ENCODE assay signal across 8 cellular contexts in the genomic region with DNA sequence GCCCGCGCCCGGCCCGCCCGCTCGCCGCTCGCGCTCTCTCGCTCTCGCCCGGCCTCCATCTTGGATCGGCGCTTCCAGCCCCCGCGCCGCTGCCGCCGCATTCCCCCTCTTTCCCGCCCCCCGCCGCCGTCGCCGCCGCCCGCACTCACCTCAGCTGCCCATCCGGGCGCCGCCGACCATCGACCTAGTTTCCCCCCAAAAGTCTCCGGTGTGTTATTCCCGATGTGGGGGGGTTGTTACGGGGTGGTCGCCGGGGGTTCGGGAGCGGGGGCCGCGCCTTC. TPM values are rescaled to one million over a fixed set of nuclear protein-coding genes. Genes with fewer than 3 reads are reported as not detected.
DNase-seq lines count a peak whose midpoint lies in the region; ATAC-seq and TF ChIP-seq lines count a peak whose summit lies in the region.

No MANE protein-coding gene starts in this region.

- H3K27ac Mint-ChIP-seq in activated CD8-positive, alpha-beta T cell treated with anti-CD3 and anti-CD28 coated beads for 36 hours: peak overlapping the region; percentile 97

- peaks cover 5% of the 10 kb centered on the region; the same call in 1 of the 2 replicates for H3F3A ChIP-seq in DOHH2 (ENCODE audit: control insufficient read depth, insufficient read depth)

- H3K4me3 Mint-ChIP-seq in activated CD8-positive, alpha-beta T cell treated with anti-CD3 and anti-CD28 coated beads for 36 hours: peak overlapping the region; percentile 82

- peak; percentile 5 for ATAC-seq in GM19467 (IDR thresholded peaks at IDR 0.05; ENCODE audit: unreplicated experiment)
- ATAC-seq in HG03571 (IDR thresholded peaks at IDR 0.05; ENCODE audit: unreplicated experiment): peak; percentile 18
- ATAC-seq in activated CD8-positive, alpha-beta T cell treated with anti-CD3 and anti-CD28 coated beads for 36 hours: peak; percentile 25

- H3K36me3 Mint-ChIP-seq in activated CD8-positive, alpha-beta T cell treated with anti-CD3 and anti-CD28 coated beads for 36 hours (ENCODE audit: low read depth): peaks cover 8% of the 10 kb centered on the region

- H3K4me1 Mint-ChIP-seq in activated CD8-positive, alpha-beta T cell treated with anti-CD3 and anti-CD28 coated beads for 36 hours (ENCODE audit: low read depth): peaks cover 38% of the 10 kb centered on the region

- H3K4me1 ChIP-seq in DOHH2 (ENCODE audit: control insufficient read depth, low read length) (peaks cover 37% of the 10 kb centered on the region), right atrium auricular region (peaks cover 0 to 41% of the 10 kb centered on the region in 2 donors)

- H3K9me3 ChIP-seq in DOHH2 (ENCODE audit: control insufficient read depth, insufficient read depth, low read length): no peaks in the 10 kb centered on the region
- H3K9me3 ChIP-seq in right atrium auricular region: no peaks in the 10 kb centered on the region

- H3K9me3 Mint-ChIP-seq in activated CD8-positive, alpha-beta T cell treated with anti-CD3 and anti-CD28 coated beads for 36 hours: no peaks in the 10 kb centered on the region

- H4K20me1 ChIP-seq in DOHH2 (ENCODE audit: control insufficient read depth, insufficient read depth, low read depth, low read length): no peaks in the 10 kb centered on the region

- H3K36me3 ChIP-seq in DOHH2 (ENCODE audit: control insufficient read depth, low read length): peaks cover 8% of the 10 kb centered on the region
- H3K36me3 ChIP-seq in right atrium auricular region: no peaks in the 10 kb centered on the region

- peak overlapping the region; percentile 84 for H3K27ac ChIP-seq in DOHH2 (ENCODE audit: low read depth, low read length)
- H3K27ac ChIP-seq in right atrium auricular region: peak overlapping the region; percentile 97 to 98
- peak overlapping the region; percentile 93 to 100 (median 99) for H3K27ac ChIP-seq in skin epidermis

- no peaks in the 10 kb centered on the region for H3K27me3 Mint-ChIP-seq in activated CD8-positive, alpha-beta T cell treated with anti-CD3 and anti-CD28 coated beads for 36 hours

- H3K79me2 ChIP-seq in DOHH2 (ENCODE audit: control insufficient read depth, low read length): peaks cover 59% of the 10 kb centered on the region

- peak overlapping the region; percentile 64 for H3K4me2 ChIP-seq in DOHH2 (ENCODE audit: low read length)

- CTCF ChIA-PET in activated CD8-positive, alpha-beta T cell treated with anti-CD3 and anti-CD28 coated beads for 36 hours (lab: Charles Lee): interaction anchor here (0.7 to 9.6 kb wide), 42 partner anchors 10 to 681 kb away, joined by 3 to 167 read pairs (median 4); a partner anchor contains a TSS

- H3K4me3 ChIP-seq in DOHH2 (ENCODE audit: low read length) (peak overlapping the region; percentile 76), right atrium auricular region (peak overlapping the region; percentile 75 to 80), skin epidermis (peak overlapping the region; percentile 71 to 91 (median 75))

- TF ChIP-seq CTCF in DOHH2 (IDR thresholded peaks at IDR 0.05; ENCODE audit: low read depth, low read length, poor library complexity, severe bottlenecking) (no peak), right atrium auricular region (IDR thresholded peaks at IDR 0.05) (no peak)
- no peak for TF ChIP-seq CTCF in activated CD8-positive, alpha-beta T cell treated with anti-CD3 and anti-CD28 coated beads for 36 hours (IDR thresholded peaks at IDR 0.05)

- no peaks in the 10 kb centered on the region for H3K9me2 ChIP-seq in DOHH2 (replicated peaks; ENCODE audit: control insufficient read depth, low read length)

- H3K27me3 ChIP-seq in DOHH2 (ENCODE audit: control insufficient read depth, low read length): no peaks in the 10 kb centered on the region
- no peaks in the 10 kb centered on the region for H3K27me3 ChIP-seq in right atrium auricular region

- POLR2A ChIA-PET in activated CD8-positive, alpha-beta T cell treated with anti-CD3 and anti-CD28 coated beads for 36 hours (lab: Charles Lee): interaction anchor here (0.6 to 3.2 kb wide), 24 partner anchors 8 to 642 kb away, joined by 3 to 37 read pairs (median 4); a partner anchor contains a TSS

- no peak for DNase-seq in activated CD8-positive, alpha-beta T cell treated with anti-CD3 and anti-CD28 coated beads for 36 hours
- no peak for DNase-seq in right atrium auricular region (ENCODE audit: low spot score)
- no peak for DNase-seq in pons (ENCODE audit: low spot score)
- DNase-seq in NCI-H524 treated with DMSO at 0.1 percent for 48 hours (lab: John Stamatoyannopoulos, UW): no peak

- intact Hi-C loops in activated CD8-positive, alpha-beta T cell treated with anti-CD3 and anti-CD28 coated beads for 36 hours (cut with micrococcal nuclease): loop anchor here (2.0 to 5.0 kb wide), 5 partner anchors 67 to 675 kb away; a partner anchor contains a TSS

RNA-seq across cellular contexts. Expression of a gene that starts 0.2 kb away (rescaled TPM):
- total RNA-seq in activated CD8-positive, alpha-beta T cell treated with anti-CD3 and anti-CD28 coated beads for 36 hours: 10 to 100 TPM; 32.5 to 32.8 TPM
- total RNA-seq in right atrium auricular region: 10 to 100 TPM; 16.5 to 24.8 TPM
